In genomic region chr13:26476111-26476743, GRCh38 we compare ENCODE assay signal across 8 cellular contexts.
A peak's percentile ranks its signal among the peaks of the same experiment; 100 is the strongest.
DNase-seq lines count a peak whose midpoint lies in the region; ATAC-seq, FAIRE-seq and TF ChIP-seq lines count a peak whose summit lies in the region.

No MANE protein-coding gene starts in this region.

- H3K27me3 ChIP-seq in right cardiac atrium (ENCODE audit: control insufficient read depth, insufficient read depth) = no peaks in the 10 kb centered on the region

- no peak for TF ChIP-seq POLR2A in GM12892 (IDR thresholded peaks at IDR 0.05; ENCODE audit: low read depth, low read length)

- peaks cover 4% of the 10 kb centered on the region for H3K4me1 ChIP-seq in right cardiac atrium (ENCODE audit: control insufficient read depth, insufficient read depth, low read length)

- no peak for FAIRE-seq in GM12892 (lab: Jason Lieb, UNC)

- TF ChIP-seq CTCF in progenitor cell of endocrine pancreas (IDR thresholded peaks at IDR 0.05; ENCODE audit: unreplicated experiment) = no peak

- no peaks in the 10 kb centered on the region for H3K27me3 Mint-ChIP-seq in activated T-cell treated with anti-CD3 and anti-CD28 coated beads, Interleukin-2, amount 50 U/mL, for 72 hours (ENCODE audit: low read depth)
- no peaks in the 10 kb centered on the region for H3K27me3 Mint-ChIP-seq in progenitor cell of endocrine pancreas

- peak; percentile 37 for DNase-seq in GM03348 (ENCODE audit: low spot score)
- DNase-seq in activated T-cell treated with anti-CD3 and anti-CD28 coated beads, Interleukin-2, amount 50 U/mL, for 72 hours = peak in 1 of 2 donors; percentile 7
- peak; percentile 59 to 78 (median 66) for DNase-seq in right cardiac atrium
- DNase-seq in progenitor cell of endocrine pancreas (ENCODE audit: low spot score, unreplicated experiment) = no peak
- DNase-seq in effector CD8-positive, alpha-beta T cell (lab: John Stamatoyannopoulos, UW) = no peak
- no peak for DNase-seq in RKO (ENCODE audit: low spot score)
- no peak for DNase-seq in GM12892 (ENCODE audit: insufficient read length)

- intact Hi-C loops in right cardiac atrium (cut with DNase I) = no loop called here

- H3K27ac Mint-ChIP-seq in activated T-cell treated with anti-CD3 and anti-CD28 coated beads, Interleukin-2, amount 50 U/mL, for 72 hours = no peak overlapping the region
- peak overlapping the region; percentile 47 for H3K27ac Mint-ChIP-seq in progenitor cell of endocrine pancreas

- no peaks in the 10 kb centered on the region for H3K9me3 Mint-ChIP-seq in activated T-cell treated with anti-CD3 and anti-CD28 coated beads, Interleukin-2, amount 50 U/mL, for 72 hours
- H3K9me3 Mint-ChIP-seq in progenitor cell of endocrine pancreas (ENCODE audit: low read depth) = no peaks in the 10 kb centered on the region

- H3K4me1 Mint-ChIP-seq in activated T-cell treated with anti-CD3 and anti-CD28 coated beads, Interleukin-2, amount 50 U/mL, for 72 hours (ENCODE audit: low read depth) = peaks cover 7% of the 10 kb centered on the region
- H3K4me1 Mint-ChIP-seq in progenitor cell of endocrine pancreas (ENCODE audit: low read depth) = peaks cover 28% of the 10 kb centered on the region

- ATAC-seq in activated T-cell treated with anti-CD3 and anti-CD28 coated beads, Interleukin-2, amount 50 U/mL, for 72 hours (replicated peaks in 1 of 2) = peak; percentile 29 to 59
- ATAC-seq in right cardiac atrium (peak; percentile 81 to 87), GM21825 (IDR thresholded peaks at IDR 0.05; ENCODE audit: unreplicated experiment) (no peak)

- peak overlapping the region; percentile 46 to 51 for H3K4me3 Mint-ChIP-seq in activated T-cell treated with anti-CD3 and anti-CD28 coated beads, Interleukin-2, amount 50 U/mL, for 72 hours
- H3K4me3 Mint-ChIP-seq in progenitor cell of endocrine pancreas (ENCODE audit: low read depth) = peak overlapping the region; percentile 36

- H3K4me3 ChIP-seq in right cardiac atrium (ENCODE audit: low read length) = peak overlapping the region; percentile 17

- H3K9me3 ChIP-seq in right cardiac atrium (ENCODE audit: control insufficient read depth, low read length) = no peaks in the 10 kb centered on the region

- H3K36me3 Mint-ChIP-seq in activated T-cell treated with anti-CD3 and anti-CD28 coated beads, Interleukin-2, amount 50 U/mL, for 72 hours (ENCODE audit: insufficient read depth in 2 of 2) = no peaks in the 10 kb centered on the region
- no peaks in the 10 kb centered on the region for H3K36me3 Mint-ChIP-seq in progenitor cell of endocrine pancreas (ENCODE audit: insufficient read depth)

- peak overlapping the region; percentile 33 for H3K27ac ChIP-seq in right cardiac atrium (ENCODE audit: low read length)

- WGBS in right cardiac atrium = 3% methylated on average over 20 of the region's 20 CpGs

Comparison
In these comparisons a context has a peak if more than half of its experiments do, and no peak if none do; other contexts are left out.
1. DNase-seq: peak in GM03348 (single experiment) and right cardiac atrium (3 of 3); none in progenitor cell of endocrine pancreas (single experiment), effector CD8-positive, alpha-beta T cell (single experiment), RKO (single experiment) and GM12892 (single experiment).